In genomic region chr14:52012635-52013034, GRCh38 we compare ENCODE assay signal across 15 cellular contexts. TPM values are rescaled to one million over a fixed set of nuclear protein-coding genes. Genes with fewer than 3 reads are reported as not detected.
DNase-seq lines count a peak whose midpoint lies in the region; ATAC-seq and TF ChIP-seq lines count a peak whose summit lies in the region.
"Had no signal": no experiment of that assay in that cellular context is flagged by ENCODE, and none has a peak within 500 bp of the region (broad histone marks: within the 10 kb centered on the region; RNA-seq: fewer than 3 reads in every experiment).

No MANE protein-coding gene starts in this region.

- no peak for DNase-seq in A673 (ENCODE audit: low spot score)
- peak; percentile 29 for DNase-seq in NCI-H69 (lab: John Stamatoyannopoulos, UW)
- peak; percentile 60 for DNase-seq in fibroblast of the conjunctiva (ENCODE audit: low read depth)
- DNase-seq in myocyte (ENCODE audit: low read depth): peak; percentile 34
- no peak for DNase-seq in NCI-H146 (lab: John Stamatoyannopoulos, UW)
- DNase-seq in NK-92 treated with Interleukin-12 subunit alpha and Interleukin-12 subunit beta, amount 100 ng/mL, for 24 hours (lab: John Stamatoyannopoulos, UW): no peak
- DNase-seq in NCI-H1417 (lab: John Stamatoyannopoulos, UW): no peak
- DNase-seq: activated T-cell treated with anti-CD3 and anti-CD28 coated beads for 4 hours; effector memory CD4-positive, alpha-beta T cell; mesendoderm; NCI-H2081; SK-N-SH had no signal

- CTCF ChIA-PET in A673 (lab: Charles Lee): no interaction called here

- H3K4me3 ChIP-seq in A673 (ENCODE audit: low read depth, low read length, poor library complexity, severe bottlenecking): no peak overlapping the region

- intact Hi-C loops in A673 (cut with micrococcal nuclease; ENCODE audit: unreplicated experiment): loop anchor here (5.0 kb wide), 1 partner anchor 55 kb away; the partner anchor contains the start of gene NID2

- H3K36me3 ChIP-seq in A673 (ENCODE audit: insufficient read depth, low read length, poor library complexity, severe bottlenecking): peaks cover 45% of the 10 kb centered on the region

- POLR2A ChIA-PET in A673 (lab: Charles Lee; ENCODE audit: low non-redundant PET): no interaction called here

- TF ChIP-seq CTCF in A673 (conservative IDR thresholded peaks at IDR 0.05; ENCODE audit: low read depth, low read length): no peak

- H3K27me3 ChIP-seq in A673 (replicated peaks; ENCODE audit: insufficient read depth, low read depth, low read length, poor library complexity): no peaks in the 10 kb centered on the region

- ATAC-seq in GM21619 (IDR thresholded peaks at IDR 0.05; ENCODE audit: unreplicated experiment): no peak

- BruUV-seq in A673 (replicated peaks; lab: Mats Ljungman, UMichigan): no TSS peak

- H3K9me3 ChIP-seq in A673 (ENCODE audit: low read depth, low read length, poor library complexity, severe bottlenecking): no peaks in the 10 kb centered on the region
- H3K9me3 ChIP-seq: SK-N-SH had no signal

- peak overlapping the region; percentile 35 for H3K27ac ChIP-seq in A673 (ENCODE audit: low read depth, low read length, poor library complexity, severe bottlenecking)
- H3K27ac ChIP-seq: KMS-11, parathyroid adenoma had no signal

- peaks cover 27% of the 10 kb centered on the region for H3K4me1 ChIP-seq in A673 (ENCODE audit: insufficient read depth, low read length, poor library complexity, severe bottlenecking)

RNA-seq across cellular contexts. Expression of gene RTRAF, which starts 23.3 kb away (rescaled TPM):
- total RNA-seq in A673 (2021) (258 and 267 TPM in 2 replicates), myocyte (69.0 and 102 TPM in 2 replicates)
- 221 TPM for polyA plus RNA-seq in myocyte (2012)

RNA-seq across cellular contexts. Expression of gene NID2, which starts 56.2 kb away (rescaled TPM):
- total RNA-seq in A673 (2021) (12.6 and 20.3 TPM in 2 replicates), myocyte (29.7 and 50.9 TPM in 2 replicates)
- 81.6 TPM for polyA plus RNA-seq in myocyte (2012)

Comparison
In these comparisons a context has a peak if more than half of its experiments do, and no peak if none do; other contexts are left out.
1. DNase-seq: peak in NCI-H69 (single experiment), fibroblast of the conjunctiva (single experiment) and myocyte (single experiment); none in A673 (single experiment), NCI-H146 (single experiment), NK-92 treated with Interleukin-12 subunit alpha and Interleukin-12 subunit beta, amount 100 ng/mL, for 24 hours (single experiment) and NCI-H1417 (0 of 3).